29 cellular contexts compared by ENCODE assay signal in the genomic region with DNA sequence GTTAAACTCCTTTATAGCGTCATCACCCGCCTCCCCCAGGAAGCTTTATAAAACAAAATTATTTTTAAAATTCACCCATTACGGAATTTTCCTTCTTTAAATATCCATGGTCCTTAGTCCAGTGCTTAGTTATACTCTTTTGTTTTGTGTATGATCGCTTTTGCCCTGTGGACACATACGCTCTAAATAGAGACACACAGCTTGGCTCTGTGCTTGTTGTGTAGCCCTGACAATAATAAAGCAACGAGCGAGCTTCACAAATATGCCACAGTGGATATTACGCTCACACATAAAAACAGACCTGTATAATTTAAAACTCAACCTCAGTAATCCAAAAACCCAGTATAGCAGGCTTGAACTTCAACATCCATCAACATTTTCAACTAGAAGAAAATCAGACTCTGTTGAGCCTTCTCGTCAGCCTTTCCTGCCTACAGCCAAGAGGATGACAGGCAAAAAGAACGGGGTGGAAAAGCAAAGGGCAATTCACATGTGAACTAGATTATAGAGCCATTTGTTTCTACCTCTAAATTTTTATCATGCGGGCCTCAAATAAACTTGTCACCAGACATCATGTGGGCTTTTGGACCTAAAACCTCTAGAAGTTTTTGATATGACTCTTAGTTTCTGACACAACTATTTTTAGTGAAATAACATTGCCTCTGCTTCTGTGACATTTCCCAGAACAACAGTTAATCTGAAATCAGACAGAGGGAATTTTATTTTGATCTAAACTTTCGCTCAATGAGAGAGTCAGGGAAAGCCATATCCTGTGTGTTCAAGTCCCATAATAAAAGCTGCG.
DNase-seq lines count a peak whose midpoint lies in the region; ATAC-seq and TF ChIP-seq lines count a peak whose summit lies in the region.
"Had no signal": no experiment of that assay in that cellular context is flagged by ENCODE, and none has a peak within 500 bp of the region (broad histone marks: within the 10 kb centered on the region; RNA-seq: fewer than 3 reads in every experiment).

No MANE protein-coding gene starts in this region.

- peak overlapping the region; percentile 58 to 92 (median 74) for H3K27ac ChIP-seq in heart left ventricle
- peak overlapping the region; percentile 88 for H3K27ac ChIP-seq in rectal smooth muscle tissue (ENCODE audit: low read depth, low read length)
- H3K27ac ChIP-seq in effector memory CD4-positive, alpha-beta T cell (ENCODE audit: insufficient read depth, low read length, poor library complexity, severe bottlenecking) = no peak overlapping the region
- H3K27ac ChIP-seq: ovary, SJSA1, thyroid gland, WERI-Rb-1 had no signal

- no peak for DNase-seq in Right ventricle myocardium superior
- no peak for DNase-seq in left cardiac atrium
- no peak for DNase-seq in heart left ventricle
- DNase-seq in effector memory CD4-positive, alpha-beta T cell = no peak
- no peak for DNase-seq in C1 segment of cervical spinal cord (lab: John Stamatoyannopoulos, UW)
- no peak for DNase-seq in dedifferentiated amniotic fluid mesenchymal stem cell (ENCODE audit: extremely low spot score)
- DNase-seq: 8988T; activated CD4-positive, alpha-beta T cell treated with anti-CD3 and anti-CD28 coated beads for 4 hours; activated CD8-positive, alpha-beta T cell treated with anti-CD3 and anti-CD28 coated beads, Interleukin-2, amount 10 ng/mL, durations not matched to agents 7 days and 5 days; activated naive CD4-positive, alpha-beta T cell treated with anti-CD3 and anti-CD28 coated beads, Interleukin-2, amount 10 ng/mL, durations not matched to agents 7 days and 5 days; amniotic stem cell; Caco-2; DMS79; effector memory CD8-positive, alpha-beta T cell; foreskin fibroblast; head of caudate nucleus; mucosa of descending colon; NCI-H1436 treated with DMSO at 0.1 percent for 48 hours; ovary; stimulated activated CD4-positive, alpha-beta T cell treated with anti-CD3 and anti-CD28 coated beads, Interleukin-2, amount 100 ng/mL, for 48 hours; stimulated activated naive CD8-positive, alpha-beta T cell treated with anti-CD3 and anti-CD28 coated beads, Interleukin-15, amount 100 ng/mL, for 72 hours; T1000; thyroid gland; WERI-Rb-1 had no signal

- ATAC-seq in Right ventricle myocardium superior (ENCODE audit: poor library complexity) = peak; percentile 53
- ATAC-seq in left cardiac atrium = no peak
- ATAC-seq in heart left ventricle = peak in 3 of 4 donors; percentile 30 to 51 (median 51)
- ATAC-seq in GM19452 (IDR thresholded peaks at IDR 0.05; ENCODE audit: unreplicated experiment) = no peak
- ATAC-seq: activated CD8-positive, alpha-beta T cell treated with anti-CD3 and anti-CD28 coated beads, Interleukin-2, amount 10 ng/mL, durations not matched to agents 7 days and 5 days; activated T-helper 17 cell treated with anti-CD3 and anti-CD28 coated beads, Interleukin-2, amount 50 U/mL, for 72 hours; effector memory CD8-positive, alpha-beta T cell; mucosa of descending colon; stimulated activated naive CD8-positive, alpha-beta T cell treated with anti-CD3 and anti-CD28 coated beads, Interleukin-15, amount 100 ng/mL, for 72 hours had no signal

- H3K4me3 ChIP-seq in heart left ventricle (no peak overlapping the region), rectal smooth muscle tissue (ENCODE audit: low read length) (no peak overlapping the region)
- no peak overlapping the region for H3K4me3 ChIP-seq in effector memory CD4-positive, alpha-beta T cell (ENCODE audit: insufficient read depth, low read depth, low read length, poor library complexity, severe bottlenecking)
- H3K4me3 ChIP-seq: lung, mucosa of descending colon, ovary, SJSA1, thyroid gland had no signal

- no peak for TF ChIP-seq POLR2A in heart left ventricle (IDR thresholded peaks at IDR 0.05)

- no peaks in the 10 kb centered on the region for H3K9me3 ChIP-seq in heart left ventricle
- no peaks in the 10 kb centered on the region for H3K9me3 ChIP-seq in effector memory CD4-positive, alpha-beta T cell (ENCODE audit: control insufficient read depth, low read length)
- H3K9me3 ChIP-seq: Caco-2, mucosa of descending colon, ovary, SJSA1, thyroid gland had no signal

- no peak for TF ChIP-seq CTCF in heart left ventricle (IDR thresholded peaks at IDR 0.05)

- H3K36me3 ChIP-seq in heart left ventricle (no peaks in the 10 kb centered on the region), rectal smooth muscle tissue (ENCODE audit: control insufficient read depth, insufficient read depth, low read length) (no peaks in the 10 kb centered on the region)
- no peaks in the 10 kb centered on the region for H3K36me3 ChIP-seq in effector memory CD4-positive, alpha-beta T cell (ENCODE audit: control insufficient read depth, insufficient read depth, low read length)
- H3K36me3 ChIP-seq: ovary, SJSA1, thyroid gland, WERI-Rb-1 had no signal

- H3K9ac ChIP-seq in rectal smooth muscle tissue (ENCODE audit: low read length) = no peak overlapping the region

- intact Hi-C loops in Right ventricle myocardium superior (cut with DNase I) = no loop called here
- intact Hi-C loops in left cardiac atrium (cut with DNase I) = loop anchor here in 1 of 2 donors (2.0 to 10.0 kb wide), 3 partner anchors 55 to 297 kb away; a partner anchor contains a TSS
- intact Hi-C loops in heart left ventricle (cut with DNase I) = loop anchor here in 3 of 10 donors (5.0 to 10.0 kb wide), 3 partner anchors 54 to 137 kb away; a partner anchor contains a TSS

- H3K4me1 ChIP-seq in heart left ventricle (peaks cover 0 to 77% (median 31%) of the 10 kb centered on the region in 12 donors), rectal smooth muscle tissue (ENCODE audit: control insufficient read depth, insufficient read depth, low read length) (peaks cover 61% of the 10 kb centered on the region)
- no peaks in the 10 kb centered on the region for H3K4me1 ChIP-seq in effector memory CD4-positive, alpha-beta T cell (ENCODE audit: control insufficient read depth, insufficient read depth, low read length, poor library complexity, severe bottlenecking)
- H3K4me1 ChIP-seq: Caco-2, thyroid gland had no signal

- H3K27me3 ChIP-seq in heart left ventricle (no peaks in the 10 kb centered on the region), rectal smooth muscle tissue (ENCODE audit: control insufficient read depth, insufficient read depth, low read length) (no peaks in the 10 kb centered on the region)
- H3K27me3 ChIP-seq in effector memory CD4-positive, alpha-beta T cell (replicated peaks; ENCODE audit: control insufficient read depth, insufficient read depth, low read length, poor library complexity, severe bottlenecking) = no peaks in the 10 kb centered on the region
- H3K27me3 ChIP-seq: ovary, SJSA1, thyroid gland had no signal

- 65 to 71% (median 66%) methylated on average over 13 of the region's 13 CpGs for WGBS in heart left ventricle, 4 donors

Comparison
In these comparisons a context has a peak if more than half of its experiments do, and no peak if none do; other contexts are left out.
1. ATAC-seq: peak in Right ventricle myocardium superior (single experiment) and heart left ventricle (3 of 4); none in left cardiac atrium (0 of 2) and GM19452 (single experiment).